In genomic region chr6:129778793-129779192, GRCh38 we compare ENCODE assay signal across 40 cellular contexts.
"Had no signal": no experiment of that assay in that cellular context is flagged by ENCODE, and none has a peak within 500 bp of the region (broad histone marks: within the 10 kb centered on the region; RNA-seq: fewer than 3 reads in every experiment).

No MANE protein-coding gene starts in this region.

- H3K27ac Mint-ChIP-seq: activated naive CD4-positive, alpha-beta T cell treated with anti-CD3 and anti-CD28 coated beads for 36 hours; activated naive CD4-positive, alpha-beta T cell treated with anti-CD3 and anti-CD28 coated beads, Interleukin-2, amount 10 ng/mL, durations not matched to agents 7 days and 5 days; activated naive CD4-positive, alpha-beta T cell treated with anti-CD3 and anti-CD28 coated beads, Interleukin-2, amount 50 U/mL, for 24 hours; activated naive CD4-positive, alpha-beta T cell treated with anti-CD3 and anti-CD28 coated beads, Interleukin-2, amount 50 U/mL, for 72 hours; activated naive CD8-positive, alpha-beta T cell; activated naive CD8-positive, alpha-beta T cell treated with anti-CD3 and anti-CD28 coated beads for 36 hours; activated naive CD8-positive, alpha-beta T cell treated with anti-CD3 and anti-CD28 coated beads, Interleukin-2, amount 10 ng/mL, durations not matched to agents 7 days and 5 days; activated naive CD8-positive, alpha-beta T cell treated with anti-CD3 and anti-CD28 coated beads, Interleukin-2, amount 50 U/mL, for 24 hours; activated T-cell treated with anti-CD3 and anti-CD28 coated beads, Interleukin-2, amount 50 U/mL, for 24 hours; activated T-cell treated with anti-CD3 and anti-CD28 coated beads, Interleukin-2, amount 50 U/mL, for 72 hours; activated T-helper 1 cell treated with anti-CD3 and anti-CD28 coated beads, Interleukin-12 subunit alpha, Interleukin-12 subunit beta, Interleukin-2, Interleukin-4 antibody, amounts not matched to agents 30 ng/mL and 10 ng/mL and 1 ng/mL, durations not matched to agents 14 hours and 24 hours and 36 hours; activated T-helper 17 cell treated with anti-CD3 and anti-CD28 coated beads, Interleukin-2, amount 50 U/mL, for 72 hours; activated T-helper 2 cell treated with anti-CD3 and anti-CD28 coated beads, Interferon-gamma antibody, Interleukin-2, Interleukin-4, amounts not matched to agents 10 μg/mL and 5 μg/mL and 100 μg/mL, durations not matched to agents 14 hours and 24 hours and 36 hours; brain had no signal

- H3K27me3 ChIP-seq: adrenal gland, ascending aorta, body of pancreas, brain microvascular endothelial cell, breast epithelium, cardiac muscle cell had no signal

- FAIRE-seq: astrocyte, bronchial epithelial cell had no signal

- H3K4me3 Mint-ChIP-seq: activated naive CD4-positive, alpha-beta T cell treated with anti-CD3 and anti-CD28 coated beads for 36 hours; activated naive CD4-positive, alpha-beta T cell treated with anti-CD3 and anti-CD28 coated beads, Interleukin-2, amount 10 ng/mL, durations not matched to agents 7 days and 5 days; activated naive CD4-positive, alpha-beta T cell treated with anti-CD3 and anti-CD28 coated beads, Interleukin-2, amount 50 U/mL, for 24 hours; activated naive CD8-positive, alpha-beta T cell; activated naive CD8-positive, alpha-beta T cell treated with anti-CD3 and anti-CD28 coated beads for 36 hours; activated naive CD8-positive, alpha-beta T cell treated with anti-CD3 and anti-CD28 coated beads, Interleukin-2, amount 10 ng/mL, durations not matched to agents 7 days and 5 days; activated naive CD8-positive, alpha-beta T cell treated with anti-CD3 and anti-CD28 coated beads, Interleukin-2, amount 50 U/mL, for 24 hours; activated T-cell treated with anti-CD3 and anti-CD28 coated beads, Interleukin-2, amount 50 U/mL, for 24 hours; activated T-cell treated with anti-CD3 and anti-CD28 coated beads, Interleukin-2, amount 50 U/mL, for 4 hours; activated T-cell treated with anti-CD3 and anti-CD28 coated beads, Interleukin-2, amount 50 U/mL, for 72 hours; activated T-helper 1 cell treated with anti-CD3 and anti-CD28 coated beads, Interleukin-12 subunit alpha, Interleukin-12 subunit beta, Interleukin-2, Interleukin-4 antibody, amounts not matched to agents 30 ng/mL and 10 ng/mL and 1 ng/mL, durations not matched to agents 14 hours and 24 hours and 36 hours; activated T-helper 17 cell treated with anti-CD3 and anti-CD28 coated beads, Interleukin-2, amount 50 U/mL, for 72 hours; brain; central memory CD8-positive, alpha-beta T cell had no signal

- H3K36me3 Mint-ChIP-seq: activated naive CD4-positive, alpha-beta T cell treated with anti-CD3 and anti-CD28 coated beads, Interleukin-2, amount 10 ng/mL, durations not matched to agents 7 days and 5 days; brain had no signal

- H3K36me3 ChIP-seq: adrenal gland, ascending aorta, brain microvascular endothelial cell, breast epithelium, cardiac muscle cell had no signal

- H3K9me3 ChIP-seq: adrenal gland, ascending aorta, body of pancreas, breast epithelium had no signal

- H3K4me3 ChIP-seq: adrenal gland, ascending aorta, body of pancreas, breast epithelium, cardiac muscle cell had no signal

- H3K27me3 Mint-ChIP-seq: activated naive CD4-positive, alpha-beta T cell treated with anti-CD3 and anti-CD28 coated beads, Interleukin-2, amount 50 U/mL, for 24 hours; activated T-cell treated with anti-CD3 and anti-CD28 coated beads, Interleukin-2, amount 50 U/mL, for 24 hours; brain; central memory CD8-positive, alpha-beta T cell had no signal

- DNase-seq: activated effector memory CD4-positive, alpha-beta T cell treated with anti-CD3 and anti-CD28 coated beads, Interleukin-2, amount 50 U/mL, for 16 hours; activated effector memory CD4-positive, alpha-beta T cell treated with Interleukin-2 at 50 U/mL for 16 hours; activated gamma-delta T cell; activated gamma-delta T cell treated with Interleukin-2 at 50 U/mL for 16 hours; activated naive CD4-positive, alpha-beta T cell; activated naive CD4-positive, alpha-beta T cell treated with anti-CD3 and anti-CD28 coated beads for 36 hours; activated naive CD4-positive, alpha-beta T cell treated with anti-CD3 and anti-CD28 coated beads, Interleukin-2, amount 10 ng/mL, durations not matched to agents 7 days and 5 days; activated naive CD4-positive, alpha-beta T cell treated with anti-CD3 and anti-CD28 coated beads, Interleukin-2, amount 50 U/mL, for 16 hours; activated naive CD4-positive, alpha-beta T cell treated with Interleukin-2 at 50 U/mL for 16 hours; activated naive CD8-positive, alpha-beta T cell treated with anti-CD3 and anti-CD28 coated beads for 36 hours; activated naive CD8-positive, alpha-beta T cell treated with anti-CD3 and anti-CD28 coated beads, Interleukin-2, amount 10 ng/mL, durations not matched to agents 7 days and 5 days; activated naive CD8-positive, alpha-beta T cell treated with anti-CD3 and anti-CD28 coated beads, Interleukin-2, amount 50 U/mL, for 24 hours; activated T-cell treated with anti-CD3 and anti-CD28 coated beads, Interleukin-2, amount 50 U/mL, for 1 hour; activated T-cell treated with anti-CD3 and anti-CD28 coated beads, Interleukin-2, amount 50 U/mL, for 24 hours; activated T-cell treated with anti-CD3 and anti-CD28 coated beads, Interleukin-2, amount 50 U/mL, for 4 hours; activated T-cell treated with anti-CD3 and anti-CD28 coated beads, Interleukin-2, amount 50 U/mL, for 48 hours; activated T-cell treated with anti-CD3 and anti-CD28 coated beads, Interleukin-2, amount 50 U/mL, for 72 hours; adrenal gland; amniotic stem cell; amygdala; anterior cingulate cortex; aorta; body of pancreas; brain microvascular endothelial cell; caudate nucleus; central memory CD4-positive, alpha-beta T cell; cerebellar nuclear complex had no signal

- H3K4me1 ChIP-seq: adrenal gland, ascending aorta, body of pancreas, breast epithelium had no signal

- H3K4me1 Mint-ChIP-seq: activated naive CD8-positive, alpha-beta T cell treated with anti-CD3 and anti-CD28 coated beads for 36 hours; activated naive CD8-positive, alpha-beta T cell treated with anti-CD3 and anti-CD28 coated beads, Interleukin-2, amount 50 U/mL, for 24 hours; activated T-helper 17 cell treated with anti-CD3 and anti-CD28 coated beads, Interleukin-2, amount 50 U/mL, for 72 hours; brain; central memory CD8-positive, alpha-beta T cell had no signal

- ATAC-seq: activated naive CD4-positive, alpha-beta T cell treated with anti-CD3 and anti-CD28 coated beads, Interleukin-2, amount 50 U/mL, for 72 hours; activated naive CD8-positive, alpha-beta T cell treated with anti-CD3 and anti-CD28 coated beads, Interleukin-2, amount 50 U/mL, for 24 hours; activated T-cell treated with anti-CD3 and anti-CD28 coated beads, Interleukin-2, amount 50 U/mL, for 4 hours; activated T-cell treated with anti-CD3 and anti-CD28 coated beads, Interleukin-2, amount 50 U/mL, for 72 hours; activated T-helper 17 cell treated with anti-CD3 and anti-CD28 coated beads, Interleukin-2, amount 50 U/mL, for 72 hours; body of pancreas had no signal

- H3K27ac ChIP-seq: adrenal gland, ascending aorta, body of pancreas, brain microvascular endothelial cell, breast epithelium, cardiac muscle cell had no signal

- H3K9me3 Mint-ChIP-seq: activated naive CD4-positive, alpha-beta T cell treated with anti-CD3 and anti-CD28 coated beads, Interleukin-2, amount 50 U/mL, for 24 hours; central memory CD8-positive, alpha-beta T cell had no signal
